Comparison of ENCODE assay signal across 18 cellular contexts in the genomic region with DNA sequence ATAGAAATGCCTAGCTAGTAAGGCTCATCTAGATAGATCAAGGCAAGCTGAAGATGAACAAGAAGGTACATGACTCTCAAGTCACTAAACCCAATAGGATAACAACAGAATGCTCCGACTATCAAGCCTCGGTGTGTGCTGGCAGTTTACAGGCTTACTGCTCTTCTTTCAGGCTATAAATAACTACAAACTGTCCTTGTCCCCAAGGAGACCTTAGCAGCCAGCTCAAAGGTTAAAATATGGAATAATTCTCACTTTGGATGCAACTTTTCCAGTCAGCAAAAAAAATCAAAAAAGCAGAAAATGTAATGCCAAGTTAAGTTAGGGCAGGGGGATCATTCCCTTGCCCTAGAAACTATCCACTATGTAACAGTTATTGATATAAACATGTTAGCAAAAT. TPM values are rescaled to one million over a fixed set of nuclear protein-coding genes. Genes with fewer than 3 reads are reported as not detected.
DNase-seq lines count a peak whose midpoint lies in the region; ATAC-seq and TF ChIP-seq lines count a peak whose summit lies in the region.
"Had no signal": no experiment of that assay in that cellular context is flagged by ENCODE, and none has a peak within 500 bp of the region (broad histone marks: within the 10 kb centered on the region; RNA-seq: fewer than 3 reads in every experiment).

No MANE protein-coding gene starts in this region.

- H3K36me3 Mint-ChIP-seq in glutamatergic neuron (ENCODE audit: unreplicated experiment), result no peaks in the 10 kb centered on the region
- H3K36me3 Mint-ChIP-seq in osteocyte (ENCODE audit: unreplicated experiment), result peaks cover 11% of the 10 kb centered on the region

- WGBS in adrenal gland, 4 donors, result 5 to 18% (median 12%) methylated on average over 2 of the region's 2 CpGs
- WGBS in urinary bladder, result 25% methylated on average over 2 of the region's 2 CpGs
- 53 to 83% (median 73%) methylated on average over 2 of the region's 2 CpGs for WGBS in spleen, 5 donors
- WGBS in body of pancreas, 2 donors, result 14 to 35% methylated on average over 2 of the region's 2 CpGs

- DNase-seq in adrenal gland, result peak in 3 of 7 donors; percentile 20 to 43 (median 24)
- no peak for DNase-seq in glutamatergic neuron
- peak; percentile 42 for DNase-seq in myocyte (ENCODE audit: low read depth)
- DNase-seq in osteocyte (ENCODE audit: extremely low spot score, unreplicated experiment), result no peak
- DNase-seq in NCI-H524 treated with DMSO at 0.1 percent for 48 hours (lab: John Stamatoyannopoulos, UW), result no peak
- no peak for DNase-seq in spleen
- DNase-seq in body of pancreas, result no peak
- DNase-seq: activated CD8-positive, alpha-beta memory T cell treated with anti-CD3 and anti-CD28 coated beads, Interleukin-2, amount 50 U/mL, for 4 hours; DMS79; Kasumi-1; NCI-H187; ovary; RPMI8226; T-helper 1 cell; thyroid gland had no signal

- TF ChIP-seq CTCF in adrenal gland (IDR thresholded peaks at IDR 0.05), result no peak
- TF ChIP-seq CTCF in glutamatergic neuron (IDR thresholded peaks at IDR 0.05; ENCODE audit: partially characterized antibody, unreplicated experiment), result no peak
- TF ChIP-seq CTCF in osteocyte (IDR thresholded peaks at IDR 0.05), result no peak
- TF ChIP-seq CTCF in spleen (IDR thresholded peaks at IDR 0.05 in 8 of 11, conservative IDR thresholded peaks at IDR 0.05 in 3 of 11), result no peak
- no peak for TF ChIP-seq CTCF in body of pancreas (IDR thresholded peaks at IDR 0.05)

- ATAC-seq in body of pancreas, result no peak

- H3K9me3 ChIP-seq in adrenal gland (replicated peaks in 1 of 3) (no peaks in the 10 kb centered on the region), spleen (no peaks in the 10 kb centered on the region), body of pancreas (no peaks in the 10 kb centered on the region)
- H3K9me3 ChIP-seq: BLaER1 treated with 17β-estradiol and CSF1 and Interleukin-3, amounts not matched to agents 10 nM and 100 nM; ovary; thyroid gland had no signal

- H3K27ac Mint-ChIP-seq in glutamatergic neuron (ENCODE audit: unreplicated experiment) (no peak overlapping the region), osteocyte (ENCODE audit: unreplicated experiment) (no peak overlapping the region)
- H3K27ac Mint-ChIP-seq: activated naive CD4-positive, alpha-beta T cell treated with anti-CD3 and anti-CD28 coated beads, Interleukin-2, amount 50 U/mL, for 24 hours had no signal

- peak overlapping the region; percentile 13 for H3K4me3 Mint-ChIP-seq in glutamatergic neuron (ENCODE audit: unreplicated experiment)
- H3K4me3 Mint-ChIP-seq in osteocyte (ENCODE audit: unreplicated experiment), result no peak overlapping the region
- H3K4me3 Mint-ChIP-seq: activated naive CD4-positive, alpha-beta T cell treated with anti-CD3 and anti-CD28 coated beads, Interleukin-2, amount 50 U/mL, for 24 hours had no signal

- H3K4me1 Mint-ChIP-seq in glutamatergic neuron (ENCODE audit: low read depth, unreplicated experiment), result peaks cover 22% of the 10 kb centered on the region
- peaks cover 63% of the 10 kb centered on the region for H3K4me1 Mint-ChIP-seq in osteocyte (ENCODE audit: unreplicated experiment)

- peak in 1 of 2 donors; percentile 13 for TF ChIP-seq POLR2A in adrenal gland (IDR thresholded peaks at IDR 0.05)
- TF ChIP-seq POLR2A in spleen (IDR thresholded peaks at IDR 0.05), result no peak
- TF ChIP-seq POLR2A in body of pancreas (IDR thresholded peaks at IDR 0.05), result no peak

- peak overlapping the region in 3 of 5 donors; percentile 9 to 31 (median 11) for H3K27ac ChIP-seq in adrenal gland
- peak overlapping the region; percentile 38 for H3K27ac ChIP-seq in urinary bladder (ENCODE audit: low read depth)
- peak overlapping the region in 2 of 8 donors; percentile 5 to 19 for H3K27ac ChIP-seq in spleen
- no peak overlapping the region for H3K27ac ChIP-seq in body of pancreas
- H3K27ac ChIP-seq: BLaER1 treated with 17β-estradiol and CSF1 and Interleukin-3, amounts not matched to agents 10 nM and 100 nM; thyroid gland had no signal

- no peaks in the 10 kb centered on the region for H3K27me3 ChIP-seq in adrenal gland
- no peaks in the 10 kb centered on the region for H3K27me3 ChIP-seq in spleen (replicated peaks in 1 of 7)
- no peaks in the 10 kb centered on the region for H3K27me3 ChIP-seq in body of pancreas
- H3K27me3 ChIP-seq: BLaER1 treated with 17β-estradiol and CSF1 and Interleukin-3, amounts not matched to agents 10 nM and 100 nM; ovary; thyroid gland had no signal

- H3K36me3 ChIP-seq in adrenal gland (replicated peaks in 1 of 2) (no peaks in the 10 kb centered on the region), urinary bladder (ENCODE audit: insufficient read depth) (no peaks in the 10 kb centered on the region), spleen (peaks cover 0 to 18% (median 0%) of the 10 kb centered on the region in 6 donors), body of pancreas (replicated peaks in 1 of 2; ENCODE audit: insufficient read depth in 1 of 2, low read depth in 2 of 2) (no peaks in the 10 kb centered on the region)
- H3K36me3 ChIP-seq: ovary, thyroid gland had no signal

- H3K4me1 ChIP-seq in adrenal gland (replicated peaks in 1 of 2) (peaks cover 31 to 83% of the 10 kb centered on the region in 2 donors), urinary bladder (ENCODE audit: insufficient read depth) (peaks cover 2% of the 10 kb centered on the region), spleen (peaks cover 12 to 81% (median 33%) of the 10 kb centered on the region in 6 donors), body of pancreas (peaks cover 65% of the 10 kb centered on the region)

- intact Hi-C loops in adrenal gland (cut with DNase I) (no loop called here), spleen (cut with DNase I; ENCODE audit: low total_unique reads) (no loop called here), body of pancreas (cut with DNase I) (no loop called here)

- no peak overlapping the region for H3K4me3 ChIP-seq in adrenal gland
- H3K4me3 ChIP-seq in urinary bladder (ENCODE audit: low read depth, low read length), result no peak overlapping the region
- no peak overlapping the region for H3K4me3 ChIP-seq in spleen
- H3K4me3 ChIP-seq in body of pancreas, result no peak overlapping the region
- H3K4me3 ChIP-seq: BLaER1 treated with 17β-estradiol and CSF1 and Interleukin-3, amounts not matched to agents 10 nM and 100 nM; ovary; thyroid gland had no signal

- H3K27me3 Mint-ChIP-seq in glutamatergic neuron (ENCODE audit: unreplicated experiment), result no peaks in the 10 kb centered on the region
- no peaks in the 10 kb centered on the region for H3K27me3 Mint-ChIP-seq in osteocyte (ENCODE audit: unreplicated experiment)
- H3K27me3 Mint-ChIP-seq: activated naive CD4-positive, alpha-beta T cell treated with anti-CD3 and anti-CD28 coated beads, Interleukin-2, amount 50 U/mL, for 24 hours had no signal

- no peaks in the 10 kb centered on the region for H3K9me3 Mint-ChIP-seq in glutamatergic neuron (ENCODE audit: unreplicated experiment)
- no peaks in the 10 kb centered on the region for H3K9me3 Mint-ChIP-seq in osteocyte (ENCODE audit: unreplicated experiment)
- H3K9me3 Mint-ChIP-seq: activated naive CD4-positive, alpha-beta T cell treated with anti-CD3 and anti-CD28 coated beads, Interleukin-2, amount 50 U/mL, for 24 hours had no signal

RNA-seq across cellular contexts. Expression of gene SPOP, which starts 44.6 kb away (rescaled TPM):
- total RNA-seq in adrenal gland (10 to 100 TPM; 44.0 to 86.4 (median 58.6) TPM), glutamatergic neuron (ENCODE audit: unreplicated experiment) (49.5 TPM), myocyte (35.7 and 47.1 TPM in 2 replicates), urinary bladder (174 TPM), osteocyte (63.9 and 68.6 TPM in 2 replicates), spleen (10 to 100 TPM; 54.6 to 86.4 (median 77.5) TPM), body of pancreas (10 to 100 TPM; 42.3 to 57.4 TPM)
- polyA plus RNA-seq in adrenal gland (10 to 100 TPM; 22.4 to 47.8 (median 33.6) TPM), urinary bladder (92.4 TPM), spleen (10 to 100 TPM; 23.7 to 35.7 (median 29.9) TPM)
- 32.7 TPM for polyA plus RNA-seq in myocyte (2012)

RNA-seq across cellular contexts. Expression of gene NXPH3, which starts 57.6 kb away (rescaled TPM):
- total RNA-seq in adrenal gland (1 to 10 TPM in 6 of 8 donors, under 1 TPM in 2; 0.30 to 6.1 (median 1.3) TPM), glutamatergic neuron (ENCODE audit: unreplicated experiment) (2.0 TPM), myocyte (not detected in 2 replicates), urinary bladder (1.6 TPM), osteocyte (1.3 and 1.6 TPM in 2 replicates), spleen (1 to 10 TPM in 5 of 7 donors, under 1 TPM in 2; 0.37 to 3.3 (median 2.0) TPM), body of pancreas (under 1 TPM; 0.78 to 0.99 TPM)
- polyA plus RNA-seq in adrenal gland (1 to 10 TPM in 1 of 3 donors, under 1 TPM in 2; 0.80 to 1.3 (median 0.88) TPM), urinary bladder (26.4 TPM), spleen (under 1 TPM; 0.37 to 0.48 (median 0.38) TPM)
- 0.08 TPM for polyA plus RNA-seq in myocyte (2012)

Comparison
In these comparisons a context has a peak if more than half of its experiments do, and no peak if none do; other contexts are left out.
1. H3K27ac ChIP-seq: peak in adrenal gland (3 of 5) and urinary bladder (single experiment); none in body of pancreas (0 of 4).